In genomic region chr13:85586422-85586831, GRCh38 we compare ENCODE assay signal across 15 cellular contexts.
DNase-seq lines count a peak whose midpoint lies in the region; ATAC-seq and TF ChIP-seq lines count a peak whose summit lies in the region.
"Had no signal": no experiment of that assay in that cellular context is flagged by ENCODE, and none has a peak within 500 bp of the region (broad histone marks: within the 10 kb centered on the region; RNA-seq: fewer than 3 reads in every experiment).

No MANE protein-coding gene starts in this region.

- DNase-seq in BJ (ENCODE audit: low read depth) (peak; percentile 70), HS-5 (ENCODE audit: low read depth) (peak; percentile 43), fibroblast of pulmonary artery (ENCODE audit: low read depth) (peak; percentile 42), AG08396 (ENCODE audit: low spot score) (no peak), AG08395 (ENCODE audit: low spot score) (no peak), HuH-7.5 (ENCODE audit: low spot score) (no peak)
- DNase-seq: body of pancreas; DMS 273 treated with DMSO at 0.1 percent for 48 hours; effector CD8-positive, alpha-beta T cell; immature natural killer cell; NCI-H1048; occipital lobe; upper lobe of left lung had no signal

- no peak for TF ChIP-seq CTCF in BJ (IDR thresholded peaks at IDR 0.05; ENCODE audit: insufficient read depth, low read depth, low read length)
- TF ChIP-seq CTCF in fibroblast of pulmonary artery (IDR thresholded peaks at IDR 0.05; ENCODE audit: low read length, missing control alignments) = no peak

- POLR2A ChIA-PET in BJ (lab: Charles Lee) = no interaction called here

- no peaks in the 10 kb centered on the region for H3K27me3 ChIP-seq in BJ (ENCODE audit: control insufficient read depth, insufficient read depth, low read length)
- H3K27me3 ChIP-seq: body of pancreas, upper lobe of left lung had no signal

- H3K4me3 ChIP-seq in BJ (ENCODE audit: low read depth, low read length) (no peak overlapping the region), fibroblast of pulmonary artery (replicated peaks; ENCODE audit: low read depth, low read length) (no peak overlapping the region)
- H3K4me3 ChIP-seq: body of pancreas, upper lobe of left lung had no signal

- no peaks in the 10 kb centered on the region for H3K36me3 ChIP-seq in BJ (ENCODE audit: control insufficient read depth, insufficient read depth, low read length)
- H3K36me3 ChIP-seq: upper lobe of left lung had no signal

- CTCF ChIA-PET in BJ (lab: Yijun Ruan, JAX) = no interaction called here

- ATAC-seq in SK-N-SH treated with all-trans-retinoic acid at 6 μM for 48 hours (no peak), GM19397 (IDR thresholded peaks at IDR 0.05; ENCODE audit: unreplicated experiment) (no peak)
- ATAC-seq: body of pancreas had no signal

TF ChIP-seq in SK-N-SH treated with all-trans-retinoic acid at 6 μM for 48 hours, 23 proteins besides CTCF, POLR2A, EP300 and RAD21:
- TF ChIP-seq ISL1 (CRISPR knock-in tag; IDR thresholded peaks at IDR 0.05) = 0 out of 2 replicates have a peak, but pooled peaks have one; percentile 16
- no peak for TF ChIP-seq ZNF8 (CRISPR knock-in tag; IDR thresholded peaks at IDR 0.05)
TF ChIP-seq in SK-N-SH treated with all-trans-retinoic acid at 6 μM for 48 hours: peak in this region for 1.

Comparison
In these comparisons a context has a peak if more than half of its experiments do, and no peak if none do; other contexts are left out.
1. DNase-seq: peak in BJ (single experiment), HS-5 (single experiment) and fibroblast of pulmonary artery (single experiment); none in AG08396 (single experiment), AG08395 (single experiment) and HuH-7.5 (single experiment).